In genomic region chr5:150398432-150399157, GRCh38 we compare ENCODE assay signal across 8 cellular contexts. TPM values are rescaled to one million over a fixed set of nuclear protein-coding genes. Genes with fewer than 3 reads are reported as not detected.
DNase-seq lines count a peak whose midpoint lies in the region; ATAC-seq and TF ChIP-seq lines count a peak whose summit lies in the region.

No MANE protein-coding gene starts in this region.

- H3K4me3 ChIP-seq in thoracic aorta (no peak overlapping the region), prostate gland (no peak overlapping the region)

- 65% methylated on average over 14 of the region's 14 CpGs for WGBS in prostate gland

- no peak for TF ChIP-seq POLR2A in prostate gland (IDR thresholded peaks at IDR 0.05)

- peaks cover 50% of the 10 kb centered on the region for H3K36me3 ChIP-seq in thoracic aorta
- H3K36me3 ChIP-seq in prostate gland: peaks cover 6 to 7% of the 10 kb centered on the region in 2 donors

- intact Hi-C loops in prostate gland (cut with DNase I): no loop called here

- peak; percentile 47 for ATAC-seq in GM19463 (IDR thresholded peaks at IDR 0.05; ENCODE audit: unreplicated experiment)
- peak; percentile 44 for ATAC-seq in HG03469 (IDR thresholded peaks at IDR 0.05; ENCODE audit: unreplicated experiment)
- ATAC-seq in thoracic aorta (ENCODE audit: insufficient number of reproducible peaks, low FRiP score, low read depth): no peak

- TF ChIP-seq CTCF in GM10266 (IDR thresholded peaks at IDR 0.05; ENCODE audit: control insufficient read depth, insufficient read depth, low read depth, missing control alignments) (peak; percentile 59), thoracic aorta (IDR thresholded peaks at IDR 0.05) (peak; percentile 14), prostate gland (IDR thresholded peaks at IDR 0.05) (peak in 1 of 4 experiments; percentile 9)

- H3K27ac ChIP-seq in thoracic aorta (no peak overlapping the region), prostate gland (no peak overlapping the region)

- H3K4me1 ChIP-seq in thoracic aorta (ENCODE audit: control insufficient read depth in 1 of 2, low read depth in 2 of 2) (no peaks in the 10 kb centered on the region), prostate gland (replicated peaks) (no peaks in the 10 kb centered on the region)

- peak; percentile 73 for DNase-seq in GM10266 (ENCODE audit: extremely low spot score)
- DNase-seq in cerebellar cortex (ENCODE audit: low spot score): peak; percentile 45
- DNase-seq in thoracic aorta (ENCODE audit: low spot score): no peak
- DNase-seq in hippocampal formation (lab: John Stamatoyannopoulos, UW): no peak
- no peak for DNase-seq in prostate gland (ENCODE audit: low spot score)
- DNase-seq in NCI-H524 treated with DMSO at 0.1 percent for 48 hours (lab: John Stamatoyannopoulos, UW): no peak

- no peaks in the 10 kb centered on the region for H3K27me3 ChIP-seq in thoracic aorta (replicated peaks; ENCODE audit: insufficient read depth)
- no peaks in the 10 kb centered on the region for H3K27me3 ChIP-seq in prostate gland (replicated peaks; ENCODE audit: insufficient read depth)

- H3K9me3 ChIP-seq in thoracic aorta: no peaks in the 10 kb centered on the region
- no peaks in the 10 kb centered on the region for H3K9me3 ChIP-seq in prostate gland

RNA-seq across cellular contexts. Expression of gene CD74, which starts 14.1 kb away (rescaled TPM):
- total RNA-seq in thoracic aorta (1,000 to 10,000 TPM in 1 of 2 donors, 100 to 1,000 TPM in 1; 844 to 1,048 TPM), prostate gland (100 to 1,000 TPM; 425 to 612 TPM)

RNA-seq across cellular contexts. Expression of gene TCOF1, which starts 41.1 kb away (rescaled TPM):
- 10 to 100 TPM; 23.4 to 47.0 TPM for total RNA-seq in thoracic aorta
- total RNA-seq in prostate gland: 10 to 100 TPM; 28.9 to 58.3 TPM

RNA-seq across cellular contexts. Expression of gene RPS14, which starts 50.9 kb away (rescaled TPM):
- 1,000 to 10,000 TPM; 1,311 to 1,492 TPM for total RNA-seq in thoracic aorta
- total RNA-seq in prostate gland: 1,000 to 10,000 TPM; 1,708 to 3,672 TPM

Comparison
In these comparisons a context has a peak if more than half of its experiments do, and no peak if none do; other contexts are left out.
1. DNase-seq: peak in GM10266 (single experiment) and cerebellar cortex (single experiment); none in thoracic aorta (single experiment), hippocampal formation (0 of 2), prostate gland (single experiment) and NCI-H524 treated with DMSO at 0.1 percent for 48 hours (single experiment).